ENCODE assay signal across 8 cellular contexts in genomic region chr4:1218892-1219552, GRCh38. TPM values are rescaled to one million over a fixed set of nuclear protein-coding genes. Genes with fewer than 3 reads are reported as not detected.
DNase-seq lines count a peak whose midpoint lies in the region; ATAC-seq and TF ChIP-seq lines count a peak whose summit lies in the region.

No MANE protein-coding gene starts in this region.

- peaks cover 39% of the 10 kb centered on the region for H3K36me3 Mint-ChIP-seq in activated CD4-positive, alpha-beta T cell treated with anti-CD3 and anti-CD28 coated beads for 36 hours (ENCODE audit: low read depth)

- H3K9me3 Mint-ChIP-seq in activated CD4-positive, alpha-beta T cell treated with anti-CD3 and anti-CD28 coated beads for 36 hours (ENCODE audit: low read depth): no peaks in the 10 kb centered on the region

- peaks cover 78% of the 10 kb centered on the region for H4K20me1 ChIP-seq in smooth muscle cell (ENCODE audit: low read depth)

- TF ChIP-seq CTCF in RWPE1 (conservative IDR thresholded peaks at IDR 0.05; ENCODE audit: low read depth): no peak
- TF ChIP-seq CTCF in smooth muscle cell (IDR thresholded peaks at IDR 0.05; ENCODE audit: borderline replicate concordance, insufficient read depth, poor library complexity, severe bottlenecking): no peak

- CTCF ChIA-PET in activated CD4-positive, alpha-beta T cell treated with anti-CD3 and anti-CD28 coated beads for 36 hours (lab: Charles Lee): interaction anchor here (0.6 kb wide), 1 partner anchor 26 kb away, joined by 4 read pairs; no protein-coding TSS in a partner anchor
- CTCF ChIA-PET in RWPE1 (lab: Yijun Ruan, JAX): no interaction called here

- no peak overlapping the region for H3K4me3 Mint-ChIP-seq in activated CD4-positive, alpha-beta T cell treated with anti-CD3 and anti-CD28 coated beads for 36 hours

- DNase-seq in activated CD4-positive, alpha-beta T cell treated with anti-CD3 and anti-CD28 coated beads for 36 hours: no peak
- no peak for DNase-seq in activated CD4-positive, alpha-beta T cell treated with anti-CD3 and anti-CD28 coated beads, Interleukin-2, amount 50 U/mL, for 48 hours
- no peak for DNase-seq in RWPE1 (ENCODE audit: low spot score)
- no peak for DNase-seq in smooth muscle cell (lab: John Stamatoyannopoulos, UW; ENCODE audit: unreplicated experiment)
- DNase-seq in mucosa of gallbladder (ENCODE audit: low spot score): no peak
- DNase-seq in NCI-H2081 treated with DMSO at 0.1 percent for 48 hours (lab: John Stamatoyannopoulos, UW): no peak
- DNase-seq in H4 (ENCODE audit: low spot score): no peak

- intact Hi-C loops in activated CD4-positive, alpha-beta T cell treated with anti-CD3 and anti-CD28 coated beads for 36 hours (cut with DNase I, micrococcal nuclease): loop anchor here in 1 of 2 experiments (5.0 kb wide), 1 partner anchor 52 kb away; no protein-coding TSS in a partner anchor

- no peaks in the 10 kb centered on the region for H3K27me3 ChIP-seq in smooth muscle cell (ENCODE audit: low read depth)

- H3K27ac ChIP-seq in RWPE1 (peak overlapping the region; percentile 51), smooth muscle cell (ENCODE audit: low read depth) (peak overlapping the region; percentile 24)

- H3K4me2 ChIP-seq in smooth muscle cell: no peak overlapping the region

- no peak for ATAC-seq in activated CD4-positive, alpha-beta T cell treated with anti-CD3 and anti-CD28 coated beads for 36 hours
- ATAC-seq in HG02943 (IDR thresholded peaks at IDR 0.05; ENCODE audit: low read depth, unreplicated experiment): peak; percentile 57

- H2AFZ ChIP-seq in smooth muscle cell (ENCODE audit: low read depth): no peak overlapping the region

- H3K9me3 ChIP-seq in smooth muscle cell (replicated peaks; ENCODE audit: low read depth): no peaks in the 10 kb centered on the region

- H3K36me3 ChIP-seq in smooth muscle cell (ENCODE audit: low read depth): no peaks in the 10 kb centered on the region

- no peak overlapping the region for H3K9ac ChIP-seq in smooth muscle cell (ENCODE audit: low read depth)

- POLR2A ChIA-PET in activated CD4-positive, alpha-beta T cell treated with anti-CD3 and anti-CD28 coated beads for 36 hours (lab: Charles Lee): no interaction called here
- POLR2A ChIA-PET in RWPE1 (lab: Yijun Ruan, JAX; ENCODE audit: low non-redundant PET): no interaction called here

- H3K4me1 Mint-ChIP-seq in activated CD4-positive, alpha-beta T cell treated with anti-CD3 and anti-CD28 coated beads for 36 hours: peaks cover 33% of the 10 kb centered on the region

- no peaks in the 10 kb centered on the region for H3F3A ChIP-seq in smooth muscle cell (ENCODE audit: low read depth)

- H3K27ac Mint-ChIP-seq in activated CD4-positive, alpha-beta T cell treated with anti-CD3 and anti-CD28 coated beads for 36 hours: peak overlapping the region; percentile 26

- WGBS in smooth muscle cell (ENCODE audit: low lambda C conversion rate): 74% methylated on average over 12 of the region's 12 CpGs

- peaks cover 7% of the 10 kb centered on the region for H3K79me2 ChIP-seq in smooth muscle cell (ENCODE audit: low read depth)

- no peaks in the 10 kb centered on the region for H3K4me1 ChIP-seq in smooth muscle cell (ENCODE audit: low read depth)

- H3K4me3 ChIP-seq in smooth muscle cell: no peak overlapping the region

- no peaks in the 10 kb centered on the region for H3K27me3 Mint-ChIP-seq in activated CD4-positive, alpha-beta T cell treated with anti-CD3 and anti-CD28 coated beads for 36 hours

RNA-seq across cellular contexts. Expression of gene CTBP1, which starts 29.9 kb away (rescaled TPM):
- total RNA-seq in activated CD4-positive, alpha-beta T cell treated with anti-CD3 and anti-CD28 coated beads for 36 hours: 100 to 1,000 TPM; 152 to 177 TPM
- total RNA-seq in smooth muscle cell: 59.1 and 76.9 TPM in 2 replicates
- polyA plus RNA-seq in smooth muscle cell: 132 and 135 TPM in 2 replicates
- total RNA-seq in mucosa of gallbladder: 213 TPM
- total RNA-seq in H4 (2014; rRNA removed; shearing (Covaris generic)): 81.0 and 106 TPM in 2 replicates

RNA-seq across cellular contexts. Expression of gene SPON2, which starts 46.6 kb away (rescaled TPM):
- total RNA-seq in activated CD4-positive, alpha-beta T cell treated with anti-CD3 and anti-CD28 coated beads for 36 hours: 1 to 10 TPM; 7.5 to 8.5 TPM
- total RNA-seq in smooth muscle cell: 152 and 171 TPM in 2 replicates
- 388 and 427 TPM in 2 replicates for polyA plus RNA-seq in smooth muscle cell
- 52.0 TPM for total RNA-seq in mucosa of gallbladder
- total RNA-seq in H4 (2014; rRNA removed; shearing (Covaris generic)): 4.5 and 12.0 TPM in 2 replicates
